1 cellular context compared by ENCODE assay signal in genomic region chr1:12478612-12478985, GRCh38.
TF ChIP-seq lines count a peak whose summit lies in the region.

No MANE protein-coding gene starts in this region.

TF ChIP-seq in GM23338, 12 proteins besides CTCF, POLR2A, EP300 and RAD21 (continued from another document):
- no peak for TF ChIP-seq REST (IDR thresholded peaks at IDR 0.05; ENCODE audit: unreplicated experiment)
- no peak for TF ChIP-seq EZH2 (IDR thresholded peaks at IDR 0.05; ENCODE audit: low read depth, unreplicated experiment)
- TF ChIP-seq POLR2AphosphoS5 (IDR thresholded peaks at IDR 0.05; ENCODE audit: low read depth): no peak
- TF ChIP-seq JUNB (IDR thresholded peaks at IDR 0.05; ENCODE audit: unreplicated experiment): no peak
